Comparison of ENCODE assay signal across 9 cellular contexts in the genomic region with DNA sequence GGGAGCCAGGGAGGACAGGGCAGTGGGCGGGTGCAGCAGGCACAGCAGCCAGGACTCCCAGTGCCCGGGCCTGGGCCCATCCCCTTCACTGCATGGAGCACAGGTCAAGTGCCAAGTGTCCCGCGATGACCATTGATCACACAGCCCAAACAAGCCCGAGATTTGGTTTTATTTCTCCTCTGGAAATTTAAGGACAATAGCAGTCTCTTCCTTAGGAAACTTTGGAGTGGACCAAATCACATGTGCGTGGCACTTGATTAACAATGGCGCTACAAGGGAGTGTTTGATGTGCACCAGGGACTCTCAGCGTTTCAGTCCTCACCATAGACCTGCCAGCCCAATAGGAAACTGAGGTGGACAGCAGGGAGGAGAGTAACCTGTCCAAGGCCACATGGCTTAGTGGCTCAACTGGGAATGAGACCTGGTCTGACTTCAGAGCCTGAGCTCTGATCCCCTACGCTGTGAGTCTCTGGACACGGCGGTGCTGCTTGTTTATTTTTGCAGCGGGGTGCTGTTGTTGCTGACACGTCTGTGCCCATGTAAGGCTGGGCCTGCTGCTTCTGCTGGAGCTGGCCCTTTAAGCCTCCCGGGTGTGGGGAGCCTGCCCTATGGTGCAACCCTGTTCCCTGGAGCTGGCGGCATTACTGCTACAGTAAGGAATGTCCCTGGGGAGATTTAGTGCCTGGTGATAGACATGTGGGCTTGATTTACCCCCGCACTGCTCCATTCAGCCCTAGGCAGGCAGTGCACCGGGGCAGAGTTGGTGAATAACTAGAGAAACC.
DNase-seq lines count a peak whose midpoint lies in the region; TF ChIP-seq lines count a peak whose summit lies in the region.
"Had no signal": no experiment of that assay in that cellular context is flagged by ENCODE, and none has a peak within 500 bp of the region (broad histone marks: within the 10 kb centered on the region; RNA-seq: fewer than 3 reads in every experiment).

No MANE protein-coding gene starts in this region.

- H3K36me3 ChIP-seq in uterus = no peaks in the 10 kb centered on the region

- DNase-seq in SIG-M5 treated with dmso at 0.1 percent for 504 hours (lab: John Stamatoyannopoulos, UW; ENCODE audit: unreplicated experiment) (peak; percentile 23), SIG-M5 (lab: John Stamatoyannopoulos, UW) (no peak), astrocyte of the spinal cord (ENCODE audit: low read depth, low spot score) (peak; percentile 85), kidney tubule cell (ENCODE audit: low spot score) (peak; percentile 73), uterus (peak; percentile 27 to 49), inferior parietal cortex (ENCODE audit: extremely low spot score) (no peak), superior temporal gyrus (ENCODE audit: extremely low spot score) (no peak), NCI-H1092 (lab: John Stamatoyannopoulos, UW) (no peak)

- H3K4me3 ChIP-seq in astrocyte of the spinal cord (ENCODE audit: low read depth, low read length) (no peak overlapping the region), uterus (no peak overlapping the region)

- H3K27ac ChIP-seq in uterus = no peak overlapping the region
- H3K27ac ChIP-seq: VCaP had no signal

- no peak for TF ChIP-seq POLR2A in uterus (IDR thresholded peaks at IDR 0.05)

- in situ Hi-C loops in astrocyte of the spinal cord (cut with HindIII; ENCODE audit: low sequenced_read_pairs) = no loop called here

- intact Hi-C loops in uterus (cut with DNase I; ENCODE audit: low total_unique reads) = no loop called here

- TF ChIP-seq CTCF in astrocyte of the spinal cord (IDR thresholded peaks at IDR 0.05; ENCODE audit: low read depth, low read length) (no peak), uterus (IDR thresholded peaks at IDR 0.05) (no peak)

- H3K27me3 ChIP-seq in uterus = no peaks in the 10 kb centered on the region

- no peaks in the 10 kb centered on the region for H3K4me1 ChIP-seq in uterus

- H3K9me3 ChIP-seq in uterus = no peaks in the 10 kb centered on the region

Comparison
In these comparisons a context has a peak if more than half of its experiments do, and no peak if none do; other contexts are left out.
1. DNase-seq: peak in SIG-M5 treated with dmso at 0.1 percent for 504 hours (single experiment), astrocyte of the spinal cord (single experiment), kidney tubule cell (single experiment) and uterus (2 of 2); none in SIG-M5 (single experiment), inferior parietal cortex (single experiment), superior temporal gyrus (single experiment) and NCI-H1092 (single experiment).